1 cellular context compared by ENCODE assay signal in genomic region chr20:1169224-1169623, GRCh38.
TF ChIP-seq lines count a peak whose summit lies in the region.

No MANE protein-coding gene starts in this region.

TF ChIP-seq in HepG2, 621 proteins besides CTCF, POLR2A, EP300 and RAD21:
- TF ChIP-seq ZNF10 (CRISPR knock-in tag; IDR thresholded peaks at IDR 0.05; ENCODE audit: borderline replicate concordance, low read depth) (no peak), ZNF362 (CRISPR knock-in tag; IDR thresholded peaks at IDR 0.05; ENCODE audit: borderline replicate concordance) (no peak), KDM4B (CRISPR knock-in tag; IDR thresholded peaks at IDR 0.05) (no peak), ZSCAN12 (CRISPR knock-in tag; IDR thresholded peaks at IDR 0.05) (no peak), THAP7 (CRISPR knock-in tag; IDR thresholded peaks at IDR 0.05) (no peak), ZFX (CRISPR knock-in tag; IDR thresholded peaks at IDR 0.05; ENCODE audit: low read depth) (no peak), POLR2AphosphoS2 (IDR thresholded peaks at IDR 0.05; ENCODE audit: low read depth, low read length) (0 out of 2 replicates have a peak, but pooled peaks have one; percentile 27), TSC22D2 (CRISPR knock-in tag; IDR thresholded peaks at IDR 0.05; ENCODE audit: borderline replicate concordance) (no peak), MATR3 (CRISPR knock-in tag; IDR thresholded peaks at IDR 0.05) (no peak), ZC3H13 (CRISPR knock-in tag; IDR thresholded peaks at IDR 0.05) (no peak), CAMTA2 (CRISPR knock-in tag; IDR thresholded peaks at IDR 0.05; ENCODE audit: borderline replicate concordance) (no peak), NR2F6 (IDR thresholded peaks at IDR 0.05) (no peak), NR2F6 (CRISPR knock-in tag; IDR thresholded peaks at IDR 0.05) (no peak), CBFB (CRISPR knock-in tag; IDR thresholded peaks at IDR 0.05) (no peak), ZNF20 (CRISPR knock-in tag; IDR thresholded peaks at IDR 0.05) (no peak), RBM22 (optimal IDR thresholded peaks at IDR 0.05; ENCODE audit: low read length) (peak; percentile 64)
